In genomic region chr7:16874061-16874460, GRCh38 we compare ENCODE assay signal across 21 cellular contexts. TPM values are rescaled to one million over a fixed set of nuclear protein-coding genes. Genes with fewer than 3 reads are reported as not detected.
DNase-seq lines count a peak whose midpoint lies in the region; ATAC-seq and TF ChIP-seq lines count a peak whose summit lies in the region.
"Had no signal": no experiment of that assay in that cellular context is flagged by ENCODE, and none has a peak within 500 bp of the region (broad histone marks: within the 10 kb centered on the region; RNA-seq: fewer than 3 reads in every experiment).

No MANE protein-coding gene starts in this region.

- no peak overlapping the region for H3K4me3 ChIP-seq in AG10803 (ENCODE audit: low read length)
- H3K4me3 ChIP-seq in PC-9 = no peak overlapping the region
- H3K4me3 ChIP-seq in fibroblast of the aortic adventitia (ENCODE audit: low read depth, low read length) = no peak overlapping the region
- H3K4me3 ChIP-seq: BLaER1 treated with 17β-estradiol and CSF1 and Interleukin-3, amounts not matched to agents 10 nM and 100 nM; GM23338; HAP-1 had no signal

- no peaks in the 10 kb centered on the region for H3K9me2 ChIP-seq in PC-9 (ENCODE audit: insufficient read depth)

- H3K4me1 ChIP-seq in PC-9 (replicated peaks; ENCODE audit: insufficient read depth) = no peaks in the 10 kb centered on the region
- H3K4me1 ChIP-seq: BE2C; BLaER1 treated with 17β-estradiol and CSF1 and Interleukin-3, amounts not matched to agents 10 nM and 100 nM had no signal

- H3K9me3 ChIP-seq in PC-9 (ENCODE audit: insufficient read depth, low read depth) = peaks cover 6% of the 10 kb centered on the region
- H3K9me3 ChIP-seq: BE2C had no signal

- POLR2A ChIA-PET in PC-9 (lab: Charles Lee; ENCODE audit: unreplicated experiment) = interaction anchor here (0.6 kb wide), 1 partner anchor 221 kb away, joined by 3 read pairs; no protein-coding TSS in a partner anchor

- CTCF ChIA-PET in PC-9 (lab: Charles Lee) = no interaction called here

- H3K79me2 ChIP-seq in PC-9 (ENCODE audit: low read depth) = no peaks in the 10 kb centered on the region

- ATAC-seq in GM18868 (IDR thresholded peaks at IDR 0.05; ENCODE audit: unreplicated experiment) (no peak), HG02884 (IDR thresholded peaks at IDR 0.05; ENCODE audit: unreplicated experiment) (no peak), GM21526 (IDR thresholded peaks at IDR 0.05; ENCODE audit: low FRiP score, unreplicated experiment) (no peak)
- ATAC-seq: GM23338 had no signal

- H4K20me1 ChIP-seq in PC-9 (ENCODE audit: insufficient read depth) = no peaks in the 10 kb centered on the region
- H4K20me1 ChIP-seq: BLaER1 treated with 17β-estradiol and CSF1 and Interleukin-3, amounts not matched to agents 10 nM and 100 nM had no signal

- no peak for TF ChIP-seq CTCF in AG10803 (conservative IDR thresholded peaks at IDR 0.05; ENCODE audit: low read length)
- TF ChIP-seq CTCF in PC-9 (conservative IDR thresholded peaks at IDR 0.05) = no peak
- TF ChIP-seq CTCF in fibroblast of the aortic adventitia (IDR thresholded peaks at IDR 0.05; ENCODE audit: insufficient read depth, low read length) = no peak

- H3K27me3 ChIP-seq in PC-9 (ENCODE audit: insufficient read depth, low read depth) = no peaks in the 10 kb centered on the region
- H3K27me3 ChIP-seq: BE2C; BLaER1 treated with 17β-estradiol and CSF1 and Interleukin-3, amounts not matched to agents 10 nM and 100 nM had no signal

- H3K4me2 ChIP-seq in PC-9 = no peak overlapping the region
- H3K4me2 ChIP-seq: BLaER1 treated with 17β-estradiol and CSF1 and Interleukin-3, amounts not matched to agents 10 nM and 100 nM; GM23338 had no signal

- DNase-seq in AG10803 (ENCODE audit: low read depth) (peak; percentile 22), PC-9 (no peak), fibroblast of gingiva (ENCODE audit: low read depth) (peak; percentile 55), fibroblast of the aortic adventitia (ENCODE audit: low read depth) (peak; percentile 21)
- no peak for DNase-seq in stimulated activated CD4-positive, alpha-beta T cell treated with anti-CD3 and anti-CD28 coated beads, Interleukin-4, amount 100 ng/mL, for 24 hours
- DNase-seq: AML-193; BE2C; CD4-positive, alpha-beta T cell; CD8-positive, alpha-beta memory T cell; DMS 273 treated with DMSO at 0.1 percent for 48 hours; DMS79 treated with DMSO at 0.1 percent for 48 hours; HFFc6 had no signal

- no peak overlapping the region for H3K27ac ChIP-seq in PC-9
- H3K27ac ChIP-seq: 22Rv1; BLaER1 treated with 17β-estradiol and CSF1 and Interleukin-3, amounts not matched to agents 10 nM and 100 nM had no signal

- no TSS peak for BruUV-seq in PC-9 (replicated peaks; lab: Mats Ljungman, UMichigan)

- 0 out of 2 replicates have a peak overlapping the region, but pooled peaks have one; percentile 23 for H2AFZ ChIP-seq in PC-9
- H2AFZ ChIP-seq: GM23338 had no signal

- no peaks in the 10 kb centered on the region for H3K36me3 ChIP-seq in PC-9 (ENCODE audit: low read depth)
- H3K36me3 ChIP-seq: BE2C; BLaER1 treated with 17β-estradiol and CSF1 and Interleukin-3, amounts not matched to agents 10 nM and 100 nM; HAP-1 had no signal

- intact Hi-C loops in PC-9 (cut with micrococcal nuclease; ENCODE audit: unreplicated experiment) = no loop called here

- H3F3A ChIP-seq in PC-9 (ENCODE audit: insufficient read depth, low read depth) = no peaks in the 10 kb centered on the region

RNA-seq across cellular contexts. Expression of gene AGR3, which starts 7.7 kb away (rescaled TPM):
- total RNA-seq in PC-9 (2021) (0.57 and 0.63 TPM in 2 replicates), fibroblast of the aortic adventitia (ENCODE audit: low replicate concordance) (not detected in 2 replicates)
- total RNA-seq: CD4-positive, alpha-beta T cell; CD8-positive, alpha-beta memory T cell; Daoy; GM23338; H4; HFFc6 had no signal

Comparison
In these comparisons a context has a peak if more than half of its experiments do, and no peak if none do; other contexts are left out.
1. DNase-seq: peak in AG10803 (single experiment), fibroblast of gingiva (single experiment) and fibroblast of the aortic adventitia (single experiment); none in PC-9 (0 of 2) and stimulated activated CD4-positive, alpha-beta T cell treated with anti-CD3 and anti-CD28 coated beads, Interleukin-4, amount 100 ng/mL, for 24 hours (single experiment).